11 cellular contexts compared by ENCODE assay signal in genomic region chr12:93166891-93167307, GRCh38.
DNase-seq lines count a peak whose midpoint lies in the region; ATAC-seq, FAIRE-seq and TF ChIP-seq lines count a peak whose summit lies in the region.
"Had no signal": no experiment of that assay in that cellular context is flagged by ENCODE, and none has a peak within 500 bp of the region (broad histone marks: within the 10 kb centered on the region; RNA-seq: fewer than 3 reads in every experiment).

No MANE protein-coding gene starts in this region.

- ATAC-seq in GM21423 (IDR thresholded peaks at IDR 0.05; ENCODE audit: unreplicated experiment) (peak; percentile 77), HG03139 (IDR thresholded peaks at IDR 0.05; ENCODE audit: unreplicated experiment) (peak; percentile 74)

- H3K9me3 ChIP-seq in kidney (ENCODE audit: control insufficient read depth in 1 of 2, low read length in 2 of 2), result no peaks in the 10 kb centered on the region
- H3K9me3 ChIP-seq: adrenal gland, left lung had no signal

- H3K27ac ChIP-seq in VCaP, result peak overlapping the region; percentile 71
- no peak overlapping the region for H3K27ac ChIP-seq in kidney (ENCODE audit: low read depth in 2 of 2, low read length in 2 of 2)
- H3K27ac ChIP-seq: left lung had no signal

- no peaks in the 10 kb centered on the region for H3K36me3 ChIP-seq in kidney (ENCODE audit: control insufficient read depth in 1 of 2, insufficient read depth in 2 of 2, low read length in 2 of 2)
- H3K36me3 ChIP-seq: adrenal gland, left lung had no signal

- intact Hi-C loops in kidney (cut with DNase I), result no loop called here

- H3K9ac ChIP-seq in kidney (ENCODE audit: low read length in 2 of 2), result no peak overlapping the region

- no peak for TF ChIP-seq CTCF in VCaP (conservative IDR thresholded peaks at IDR 0.05)
- no peak for TF ChIP-seq CTCF in kidney (IDR thresholded peaks at IDR 0.05; ENCODE audit: borderline replicate concordance, extremely low read depth, insufficient read depth)

- peak; percentile 91 for FAIRE-seq in GM18507 (lab: Jason Lieb, UNC)
- FAIRE-seq in kidney (lab: Jason Lieb, UNC), result no peak

- no peak overlapping the region for H3K4me3 ChIP-seq in kidney (ENCODE audit: low read length in 2 of 2)
- H3K4me3 ChIP-seq: left lung had no signal

- DNase-seq in GM18507 (ENCODE audit: extremely low spot score, insufficient read length, low read depth) (peak; percentile 20), kidney (no peak), mesenteric fat pad (ENCODE audit: low spot score) (no peak), NCI-H748 treated with DMSO at 0.1 percent for 48 hours (lab: John Stamatoyannopoulos, UW) (no peak)
- no peak for DNase-seq in stimulated activated CD4-positive, alpha-beta T cell treated with anti-CD3 and anti-CD28 coated beads, Interleukin-4, amount 100 ng/mL, for 24 hours
- DNase-seq: activated CD4-positive, alpha-beta T cell treated with anti-CD3 and anti-CD28 coated beads for 1 hour; adrenal gland; left lung had no signal

- H3K4me1 ChIP-seq in kidney (ENCODE audit: control insufficient read depth in 1 of 2, insufficient read depth in 1 of 2, low read depth in 1 of 2, low read length in 2 of 2), result no peaks in the 10 kb centered on the region
